Comparison of ENCODE assay signal across 24 cellular contexts in genomic region chr3:17850448-17850847, GRCh38.
DNase-seq lines count a peak whose midpoint lies in the region; ATAC-seq, FAIRE-seq and TF ChIP-seq lines count a peak whose summit lies in the region.
"Had no signal": no experiment of that assay in that cellular context is flagged by ENCODE, and none has a peak within 500 bp of the region (broad histone marks: within the 10 kb centered on the region; RNA-seq: fewer than 3 reads in every experiment).

No MANE protein-coding gene starts in this region.

- H3K27me3 Mint-ChIP-seq in astrocyte (ENCODE audit: low read depth, unreplicated experiment), result no peaks in the 10 kb centered on the region
- H3K27me3 Mint-ChIP-seq: naive B cell had no signal

- H3K9ac ChIP-seq in astrocyte (ENCODE audit: low read length), result no peak overlapping the region

- POLR2A ChIA-PET in AG04449 (lab: Yijun Ruan, JAX), result no interaction called here

- no peak for FAIRE-seq in astrocyte (lab: Jason Lieb, UNC)
- FAIRE-seq: A549, islet of Langerhans had no signal

- H3K9me3 Mint-ChIP-seq in astrocyte (ENCODE audit: unreplicated experiment), result peaks cover 2% of the 10 kb centered on the region
- H3K9me3 Mint-ChIP-seq: activated naive CD4-positive, alpha-beta T cell treated with anti-CD3 and anti-CD28 coated beads, Interleukin-2, amount 50 U/mL, for 24 hours; activated T-cell treated with anti-CD3 and anti-CD28 coated beads, Interleukin-2, amount 50 U/mL, for 4 hours; IgD-negative memory B cell; naive B cell had no signal

- H3K27me3 ChIP-seq in astrocyte (ENCODE audit: insufficient read depth, low read length) (no peaks in the 10 kb centered on the region), MG63 (no peaks in the 10 kb centered on the region)
- H3K27me3 ChIP-seq: heart left ventricle, sigmoid colon, SJSA1, vagina had no signal

- H3K36me3 ChIP-seq in astrocyte (ENCODE audit: insufficient read depth, low read length) (no peaks in the 10 kb centered on the region), MG63 (no peaks in the 10 kb centered on the region)
- H3K36me3 ChIP-seq: heart left ventricle, sigmoid colon, SJSA1, vagina had no signal

- H3K4me3 ChIP-seq in AG04449 (ENCODE audit: low read depth, low read length) (no peak overlapping the region), astrocyte (ENCODE audit: insufficient read depth, low read depth, low read length) (no peak overlapping the region), MG63 (no peak overlapping the region)
- H3K4me3 ChIP-seq: A549, heart left ventricle, lung, sigmoid colon, SJSA1, vagina had no signal

- no peak overlapping the region for H2AFZ ChIP-seq in astrocyte (ENCODE audit: low read depth, low read length)

- H3K27ac Mint-ChIP-seq in astrocyte (ENCODE audit: unreplicated experiment), result no peak overlapping the region
- H3K27ac Mint-ChIP-seq: activated naive CD4-positive, alpha-beta T cell treated with anti-CD3 and anti-CD28 coated beads, Interleukin-2, amount 50 U/mL, for 24 hours; brain; IgD-negative memory B cell had no signal

- ATAC-seq in GM18868 (IDR thresholded peaks at IDR 0.05; ENCODE audit: unreplicated experiment), result no peak
- ATAC-seq: A549; activated T-cell treated with anti-CD3 and anti-CD28 coated beads, Interleukin-2, amount 50 U/mL, for 4 hours; heart left ventricle had no signal

- H3K36me3 Mint-ChIP-seq in astrocyte (ENCODE audit: low read depth, unreplicated experiment), result no peaks in the 10 kb centered on the region
- H3K36me3 Mint-ChIP-seq: activated naive CD4-positive, alpha-beta T cell treated with anti-CD3 and anti-CD28 coated beads, Interleukin-2, amount 50 U/mL, for 24 hours; brain; naive B cell had no signal

- H3K4me3 Mint-ChIP-seq in astrocyte (ENCODE audit: unreplicated experiment), result no peak overlapping the region
- H3K4me3 Mint-ChIP-seq: activated naive CD4-positive, alpha-beta T cell treated with anti-CD3 and anti-CD28 coated beads, Interleukin-2, amount 50 U/mL, for 24 hours; activated T-cell treated with anti-CD3 and anti-CD28 coated beads, Interleukin-2, amount 50 U/mL, for 4 hours; brain; IgD-negative memory B cell; naive B cell had no signal

- CTCF ChIA-PET in AG04449 (lab: Yijun Ruan, JAX), result interaction anchor here (5.4 kb wide), 1 partner anchor 9 kb away, joined by 27 read pairs; no protein-coding TSS in a partner anchor

- peaks cover 3% of the 10 kb centered on the region for H3K4me1 Mint-ChIP-seq in astrocyte (ENCODE audit: low read depth, unreplicated experiment)
- H3K4me1 Mint-ChIP-seq: activated naive CD4-positive, alpha-beta T cell treated with anti-CD3 and anti-CD28 coated beads, Interleukin-2, amount 50 U/mL, for 24 hours; naive B cell had no signal

- no peak overlapping the region for H3K27ac ChIP-seq in astrocyte (ENCODE audit: low read depth, low read length)
- H3K27ac ChIP-seq: A549, heart left ventricle, sigmoid colon, SJSA1, vagina had no signal

- peak; percentile 37 for DNase-seq in AG04449 (ENCODE audit: low read depth, low spot score)
- peak; percentile 59 for DNase-seq in GM04504 (ENCODE audit: low read depth)
- peak; percentile 93 for DNase-seq in NOMO-1 treated with DMSO at 0.1 percent for 48 hours (lab: John Stamatoyannopoulos, UW; ENCODE audit: unreplicated experiment)
- peak; percentile 18 for DNase-seq in astrocyte (ENCODE audit: low read depth)
- DNase-seq in NCI-H524 (lab: John Stamatoyannopoulos, UW), result no peak
- no peak for DNase-seq in NCI-H1105 treated with DMSO at 0.1 percent for 48 hours (lab: John Stamatoyannopoulos, UW)
- DNase-seq in MG63, result no peak
- DNase-seq: activated T-cell treated with anti-CD3 and anti-CD28 coated beads, Interleukin-2, amount 50 U/mL, for 4 hours; dermis blood vessel endothelial cell; DND-41; heart left ventricle; naive B cell; NCI-H1417 treated with DMSO at 0.1 percent for 48 hours; sigmoid colon; stimulated activated CD4-positive, alpha-beta T cell treated with anti-CD3 and anti-CD28 coated beads, Interleukin-2, amount 100 ng/mL, for 24 hours had no signal

- H3K9me3 ChIP-seq in astrocyte (ENCODE audit: insufficient read depth, low read depth, low read length), result no peaks in the 10 kb centered on the region
- H3K9me3 ChIP-seq in MG63, result no peaks in the 10 kb centered on the region
- H3K9me3 ChIP-seq: A549, sigmoid colon, SJSA1, vagina had no signal

- no peaks in the 10 kb centered on the region for H4K20me1 ChIP-seq in astrocyte (ENCODE audit: insufficient read depth, low read length)

- no peaks in the 10 kb centered on the region for H3K4me1 ChIP-seq in astrocyte (ENCODE audit: insufficient read depth, low read length)
- H3K4me1 ChIP-seq: A549, heart left ventricle, sigmoid colon, SJSA1, vagina had no signal

- H3K4me2 ChIP-seq in astrocyte (ENCODE audit: low read length), result no peak overlapping the region
- H3K4me2 ChIP-seq: A549 had no signal

- TF ChIP-seq CTCF in AG04449 (IDR thresholded peaks at IDR 0.05; ENCODE audit: insufficient read depth, low read length, missing control alignments) (no peak), astrocyte (IDR thresholded peaks at IDR 0.05; ENCODE audit: insufficient read depth, low read depth, low read length) (no peak)

- H3K79me2 ChIP-seq in astrocyte (ENCODE audit: insufficient read depth, low read length), result no peaks in the 10 kb centered on the region

Comparison
In these comparisons a context has a peak if more than half of its experiments do, and no peak if none do; other contexts are left out.
1. DNase-seq: peak in AG04449 (single experiment), GM04504 (single experiment), NOMO-1 treated with DMSO at 0.1 percent for 48 hours (single experiment) and astrocyte (single experiment); none in NCI-H524 (0 of 2), NCI-H1105 treated with DMSO at 0.1 percent for 48 hours (single experiment) and MG63 (single experiment).